27 cellular contexts compared by ENCODE assay signal in the genomic region with DNA sequence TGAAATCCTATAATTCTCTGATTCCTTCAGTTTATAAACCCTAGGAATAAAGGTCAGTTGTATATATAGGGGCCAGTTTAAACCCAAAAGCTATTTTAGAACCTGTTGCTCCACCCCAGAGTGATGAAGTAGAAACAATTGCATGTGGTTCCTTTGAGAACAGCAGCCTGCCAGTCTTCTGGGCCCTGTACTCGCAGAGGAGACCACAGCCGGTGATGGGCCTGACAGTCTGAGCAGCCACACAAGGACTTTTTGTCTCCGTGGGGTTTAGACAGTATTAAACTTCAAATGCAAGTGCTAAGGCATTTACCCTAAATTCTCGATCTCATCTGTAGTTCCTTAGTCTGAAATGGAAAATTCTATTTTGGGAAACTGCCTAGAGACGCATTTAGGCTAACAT.
DNase-seq lines count a peak whose midpoint lies in the region; ATAC-seq and TF ChIP-seq lines count a peak whose summit lies in the region.
"Had no signal": no experiment of that assay in that cellular context is flagged by ENCODE, and none has a peak within 500 bp of the region (broad histone marks: within the 10 kb centered on the region; RNA-seq: fewer than 3 reads in every experiment).

No MANE protein-coding gene starts in this region.

- H3K4me1 ChIP-seq in cardiac muscle cell (ENCODE audit: low read depth) (peaks cover 34% of the 10 kb centered on the region), right atrium auricular region (peaks cover 0 to 6% of the 10 kb centered on the region in 2 donors), thoracic aorta (ENCODE audit: control insufficient read depth in 1 of 2, low read depth in 2 of 2) (peaks cover 8 to 10% of the 10 kb centered on the region in 2 donors)
- H3K4me1 ChIP-seq: Caco-2, Peyer's patch had no signal

- H3K27ac ChIP-seq in cardiac muscle cell, result peak overlapping the region; percentile 51
- no peak overlapping the region for H3K27ac ChIP-seq in right atrium auricular region
- H3K27ac ChIP-seq in thoracic aorta, result peak overlapping the region in 1 of 2 donors; percentile 53
- H3K27ac ChIP-seq: 22Rv1; BLaER1 treated with 17β-estradiol and CSF1 and Interleukin-3, amounts not matched to agents 10 nM and 100 nM; GM23248; HL-60; Peyer's patch had no signal

- H3K27me3 Mint-ChIP-seq in nephron (ENCODE audit: low read depth) (no peaks in the 10 kb centered on the region), endothelial cell (ENCODE audit: unreplicated experiment) (no peaks in the 10 kb centered on the region)

- peaks cover 49% of the 10 kb centered on the region for H3K4me1 Mint-ChIP-seq in nephron
- no peaks in the 10 kb centered on the region for H3K4me1 Mint-ChIP-seq in endothelial cell (ENCODE audit: unreplicated experiment)
- H3K4me1 Mint-ChIP-seq: CD4-positive, alpha-beta memory T cell had no signal

- ATAC-seq in thoracic aorta (ENCODE audit: insufficient number of reproducible peaks, low FRiP score, low read depth) (no peak), HG02571 (IDR thresholded peaks at IDR 0.05; ENCODE audit: unreplicated experiment) (no peak)
- ATAC-seq: HepG2 had no signal

- DNase-seq in cardiac muscle cell (ENCODE audit: low read depth in 1 of 2, low spot score in 1 of 2), result peak in 1 of 2 donors; percentile 28
- no peak for DNase-seq in right atrium auricular region (ENCODE audit: low spot score)
- DNase-seq in foreskin melanocyte, result peak; percentile 29
- no peak for DNase-seq in thoracic aorta (ENCODE audit: low spot score)
- DNase-seq in endothelial cell (ENCODE audit: low spot score), result no peak
- no peak for DNase-seq in SIG-M5 treated with dmso at 0.1 percent for 504 hours (lab: John Stamatoyannopoulos, UW; ENCODE audit: unreplicated experiment)
- DNase-seq: ACHN; Caco-2; CD4-positive, alpha-beta memory T cell; DMS 273 treated with DMSO at 0.1 percent for 48 hours; GM23248; H9; KBM-7; MM.1S; NCI-H1048; NCI-H1417 treated with DMSO at 0.1 percent for 48 hours; NCI-H187; NCI-H226; NCI-H510A treated with DMSO at 0.1 percent for 48 hours; NCI-H748 treated with DMSO at 0.1 percent for 48 hours; Peyer's patch had no signal

- no peaks in the 10 kb centered on the region for H3K27me3 ChIP-seq in cardiac muscle cell
- H3K27me3 ChIP-seq in right atrium auricular region, result no peaks in the 10 kb centered on the region
- no peaks in the 10 kb centered on the region for H3K27me3 ChIP-seq in thoracic aorta (replicated peaks; ENCODE audit: insufficient read depth)
- H3K27me3 ChIP-seq: BLaER1 treated with 17β-estradiol and CSF1 and Interleukin-3, amounts not matched to agents 10 nM and 100 nM; Peyer's patch had no signal

- H3K9me3 Mint-ChIP-seq in nephron (no peaks in the 10 kb centered on the region), endothelial cell (ENCODE audit: unreplicated experiment) (no peaks in the 10 kb centered on the region)
- H3K9me3 Mint-ChIP-seq: H9 had no signal

- H3K36me3 Mint-ChIP-seq in nephron (ENCODE audit: low read depth), result peaks cover 6% of the 10 kb centered on the region
- no peaks in the 10 kb centered on the region for H3K36me3 Mint-ChIP-seq in endothelial cell (ENCODE audit: low read depth, unreplicated experiment)
- H3K36me3 Mint-ChIP-seq: CD4-positive, alpha-beta memory T cell had no signal

- no peak overlapping the region for H3K4me3 ChIP-seq in cardiac muscle cell
- H3K4me3 ChIP-seq in right atrium auricular region, result no peak overlapping the region
- peak overlapping the region; percentile 44 for H3K4me3 ChIP-seq in thoracic aorta
- H3K4me3 ChIP-seq: BLaER1 treated with 17β-estradiol and CSF1 and Interleukin-3, amounts not matched to agents 10 nM and 100 nM; GM23248; Peyer's patch had no signal

- H3K36me3 ChIP-seq in cardiac muscle cell (no peaks in the 10 kb centered on the region), right atrium auricular region (no peaks in the 10 kb centered on the region), thoracic aorta (no peaks in the 10 kb centered on the region)
- H3K36me3 ChIP-seq: BLaER1 treated with 17β-estradiol and CSF1 and Interleukin-3, amounts not matched to agents 10 nM and 100 nM; Peyer's patch had no signal

- H3K4me3 Mint-ChIP-seq in nephron (no peak overlapping the region), endothelial cell (ENCODE audit: unreplicated experiment) (no peak overlapping the region)
- H3K4me3 Mint-ChIP-seq: CD4-positive, alpha-beta memory T cell; H9 had no signal

- peak overlapping the region; percentile 36 to 62 (median 57) for H3K27ac Mint-ChIP-seq in nephron
- H3K27ac Mint-ChIP-seq in endothelial cell (ENCODE audit: unreplicated experiment), result no peak overlapping the region
- H3K27ac Mint-ChIP-seq: CD4-positive, alpha-beta memory T cell; H9 had no signal

- TF ChIP-seq CTCF in cardiac muscle cell (IDR thresholded peaks at IDR 0.05; ENCODE audit: low read depth, low read length) (no peak), right atrium auricular region (IDR thresholded peaks at IDR 0.05) (no peak), nephron (IDR thresholded peaks at IDR 0.05; ENCODE audit: unreplicated experiment in 3 of 3) (no peak), thoracic aorta (IDR thresholded peaks at IDR 0.05) (no peak), endothelial cell (IDR thresholded peaks at IDR 0.05; ENCODE audit: unreplicated experiment) (no peak)

- H3K9me3 ChIP-seq in cardiac muscle cell (ENCODE audit: low read depth), result no peaks in the 10 kb centered on the region
- no peaks in the 10 kb centered on the region for H3K9me3 ChIP-seq in right atrium auricular region
- no peaks in the 10 kb centered on the region for H3K9me3 ChIP-seq in thoracic aorta
- H3K9me3 ChIP-seq: BLaER1 treated with 17β-estradiol and CSF1 and Interleukin-3, amounts not matched to agents 10 nM and 100 nM; Caco-2; Peyer's patch had no signal
